ENCODE assay signal across 27 cellular contexts in genomic region chrX:72539822-72540221, GRCh38. TPM values are rescaled to one million over a fixed set of nuclear protein-coding genes. Genes with fewer than 3 reads are reported as not detected.
DNase-seq lines count a peak whose midpoint lies in the region; ATAC-seq lines count a peak whose summit lies in the region.
"Had no signal": no experiment of that assay in that cellular context is flagged by ENCODE, and none has a peak within 500 bp of the region (broad histone marks: within the 10 kb centered on the region; RNA-seq: fewer than 3 reads in every experiment).

No MANE protein-coding gene starts in this region.

- no peaks in the 10 kb centered on the region for H3K27me3 ChIP-seq in H7 (ENCODE audit: control insufficient read depth, insufficient read depth, low read length)
- H3K27me3 ChIP-seq: pancreas, Peyer's patch, suprapubic skin, upper lobe of right lung had no signal

- H3K36me3 ChIP-seq in H7 (replicated peaks; ENCODE audit: control insufficient read depth, insufficient read depth, low read length): no peaks in the 10 kb centered on the region
- H3K36me3 ChIP-seq: pancreas, Peyer's patch, suprapubic skin, upper lobe of right lung had no signal

- peak; percentile 1 to 19 for DNase-seq in NCI-H524 (lab: John Stamatoyannopoulos, UW)
- DNase-seq in NCI-H524 treated with DMSO at 0.1 percent for 48 hours (lab: John Stamatoyannopoulos, UW): no peak
- DNase-seq in NCI-H526 (lab: John Stamatoyannopoulos, UW): peak; percentile 11 to 19
- peak; percentile 0 for DNase-seq in fibroblast of peridontal ligament (ENCODE audit: extremely low read depth)
- DNase-seq in sciatic nerve (ENCODE audit: low spot score): no peak
- no peak for DNase-seq in H7
- no peak for DNase-seq in inferior parietal cortex (ENCODE audit: extremely low spot score)
- no peak for DNase-seq in activated T-cell treated with anti-CD3 and anti-CD28 coated beads, Interleukin-2, amount 50 U/mL, for 24 hours
- DNase-seq: activated CD4-positive, alpha-beta T cell treated with anti-CD3 and anti-CD28 coated beads for 36 hours; activated CD8-positive, alpha-beta memory T cell treated with anti-CD3 and anti-CD28 coated beads, Interleukin-2, amount 50 U/mL, for 48 hours; activated CD8-positive, alpha-beta T cell treated with anti-CD3 and anti-CD28 coated beads for 36 hours; activated naive CD4-positive, alpha-beta T cell treated with anti-CD3 and anti-CD28 coated beads, Interleukin-2, amount 50 U/mL, for 16 hours; dorsolateral prefrontal cortex; left cardiac atrium; NCI-H2081 treated with DMSO at 0.1 percent for 48 hours; pancreas; Peyer's patch; retina; SHP77 treated with DMSO at 0.1 percent for 48 hours; stimulated activated naive CD4-positive, alpha-beta T cell treated with Interleukin-2 at 50 U/mL for 16 hours; upper lobe of right lung had no signal

- intact Hi-C loops in sciatic nerve (cut with DNase I): no loop called here

- H3K27ac Mint-ChIP-seq in activated T-cell treated with anti-CD3 and anti-CD28 coated beads, Interleukin-2, amount 50 U/mL, for 24 hours: no peak overlapping the region
- H3K27ac Mint-ChIP-seq: activated CD4-positive, alpha-beta T cell treated with anti-CD3 and anti-CD28 coated beads for 36 hours; activated CD8-positive, alpha-beta T cell treated with anti-CD3 and anti-CD28 coated beads for 36 hours; activated T-helper 2 cell treated with anti-CD3 and anti-CD28 coated beads, Interferon-gamma antibody, Interleukin-2, Interleukin-4, amounts not matched to agents 10 μg/mL and 5 μg/mL and 100 μg/mL, durations not matched to agents 14 hours and 24 hours and 36 hours; CD4-positive, CD25-positive, alpha-beta regulatory T cell had no signal

- H3K4me1 Mint-ChIP-seq in activated T-cell treated with anti-CD3 and anti-CD28 coated beads, Interleukin-2, amount 50 U/mL, for 24 hours (ENCODE audit: low read depth): no peaks in the 10 kb centered on the region
- H3K4me1 Mint-ChIP-seq: memory B cell had no signal

- no peak overlapping the region for H3K4me3 ChIP-seq in H7 (ENCODE audit: insufficient read depth, low read depth, low read length)
- H3K4me3 ChIP-seq: dorsolateral prefrontal cortex, HAP-1, pancreas, Peyer's patch, suprapubic skin, upper lobe of right lung had no signal

- H3K9me3 Mint-ChIP-seq in activated T-cell treated with anti-CD3 and anti-CD28 coated beads, Interleukin-2, amount 50 U/mL, for 24 hours: no peaks in the 10 kb centered on the region
- H3K9me3 Mint-ChIP-seq: activated CD8-positive, alpha-beta T cell treated with anti-CD3 and anti-CD28 coated beads for 36 hours; activated T-helper 2 cell treated with anti-CD3 and anti-CD28 coated beads, Interferon-gamma antibody, Interleukin-2, Interleukin-4, amounts not matched to agents 10 μg/mL and 5 μg/mL and 100 μg/mL, durations not matched to agents 14 hours and 24 hours and 36 hours; CD4-positive, CD25-positive, alpha-beta regulatory T cell; memory B cell had no signal

- H3K27me3 Mint-ChIP-seq in activated T-cell treated with anti-CD3 and anti-CD28 coated beads, Interleukin-2, amount 50 U/mL, for 24 hours: peaks cover 20% of the 10 kb centered on the region
- H3K27me3 Mint-ChIP-seq: activated CD4-positive, alpha-beta T cell treated with anti-CD3 and anti-CD28 coated beads for 36 hours; activated CD8-positive, alpha-beta T cell treated with anti-CD3 and anti-CD28 coated beads for 36 hours; brain; CD4-positive, CD25-positive, alpha-beta regulatory T cell; memory B cell had no signal

- no peak overlapping the region for H3K4me3 Mint-ChIP-seq in activated T-cell treated with anti-CD3 and anti-CD28 coated beads, Interleukin-2, amount 50 U/mL, for 24 hours
- H3K4me3 Mint-ChIP-seq: activated CD4-positive, alpha-beta T cell treated with anti-CD3 and anti-CD28 coated beads for 36 hours; activated CD8-positive, alpha-beta T cell treated with anti-CD3 and anti-CD28 coated beads for 36 hours; brain; CD4-positive, CD25-positive, alpha-beta regulatory T cell; memory B cell had no signal

- peaks cover 7% of the 10 kb centered on the region for H3K36me3 Mint-ChIP-seq in activated T-cell treated with anti-CD3 and anti-CD28 coated beads, Interleukin-2, amount 50 U/mL, for 24 hours (ENCODE audit: low read depth)
- H3K36me3 Mint-ChIP-seq: brain had no signal

- ATAC-seq in sciatic nerve: peak; percentile 74
- ATAC-seq: activated CD4-positive, alpha-beta T cell treated with anti-CD3 and anti-CD28 coated beads for 36 hours; activated CD8-positive, alpha-beta T cell treated with anti-CD3 and anti-CD28 coated beads for 36 hours had no signal

RNA-seq across cellular contexts. Expression of gene HDAC8, which starts 32.8 kb away (rescaled TPM):
- 39.4 TPM for total RNA-seq in sciatic nerve
- total RNA-seq in H7 (2014; rRNA removed; shearing (Covaris generic)): 16.6 and 16.7 TPM in 2 replicates

Comparison
In these comparisons a context has a peak if more than half of its experiments do, and no peak if none do; other contexts are left out.
1. DNase-seq: peak in NCI-H524 (2 of 2), NCI-H526 (2 of 2) and fibroblast of peridontal ligament (single experiment); none in NCI-H524 treated with DMSO at 0.1 percent for 48 hours (single experiment), sciatic nerve (single experiment), H7 (single experiment), inferior parietal cortex (single experiment) and activated T-cell treated with anti-CD3 and anti-CD28 coated beads, Interleukin-2, amount 50 U/mL, for 24 hours (single experiment).